In the genomic region with DNA sequence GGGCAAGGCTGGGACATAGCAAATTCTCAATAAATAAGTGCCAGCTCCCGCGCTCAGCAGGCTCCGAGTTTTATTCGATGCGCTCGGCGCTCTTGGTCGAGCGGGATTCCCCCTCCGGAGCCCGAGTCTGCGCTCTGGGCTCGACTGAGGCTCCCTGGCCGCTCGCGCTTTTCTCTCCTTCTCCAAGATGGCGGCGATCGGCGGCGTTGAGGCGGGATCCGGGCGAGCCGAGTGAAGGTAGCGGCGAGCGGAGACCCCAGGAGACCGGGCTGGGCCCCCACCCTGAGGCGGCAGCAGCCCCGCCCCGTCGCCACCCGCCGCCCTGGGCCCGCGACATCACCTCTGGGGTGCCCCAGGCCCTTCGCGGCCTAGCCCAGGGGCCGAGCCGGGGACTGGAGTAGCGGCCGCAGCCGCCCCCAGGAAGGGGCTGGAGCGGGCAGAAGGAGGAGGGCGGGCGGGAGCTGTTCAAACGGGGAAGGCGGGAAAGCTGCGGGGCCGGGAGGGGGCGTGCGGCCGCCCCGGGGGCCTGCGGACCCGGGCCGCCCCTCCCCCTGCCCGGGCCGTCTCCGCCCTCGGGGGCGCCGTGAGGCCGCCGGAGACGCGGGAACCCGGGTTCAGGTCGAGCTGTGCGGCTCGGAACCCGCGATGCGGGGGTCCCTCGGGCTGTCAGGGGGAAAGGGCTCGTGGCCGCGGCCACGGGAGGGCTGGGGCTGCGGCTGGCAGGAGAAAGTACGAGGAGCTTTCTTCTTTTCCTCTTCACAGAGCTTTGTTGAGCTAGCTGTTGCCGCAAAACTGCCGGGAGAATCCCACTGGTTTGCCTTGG, we compare ENCODE assay signal across 1 cellular context.
A peak's percentile ranks its signal among the peaks of the same experiment; 100 is the strongest.
TF ChIP-seq lines count a peak whose summit lies in the region.

A gene with protein sequence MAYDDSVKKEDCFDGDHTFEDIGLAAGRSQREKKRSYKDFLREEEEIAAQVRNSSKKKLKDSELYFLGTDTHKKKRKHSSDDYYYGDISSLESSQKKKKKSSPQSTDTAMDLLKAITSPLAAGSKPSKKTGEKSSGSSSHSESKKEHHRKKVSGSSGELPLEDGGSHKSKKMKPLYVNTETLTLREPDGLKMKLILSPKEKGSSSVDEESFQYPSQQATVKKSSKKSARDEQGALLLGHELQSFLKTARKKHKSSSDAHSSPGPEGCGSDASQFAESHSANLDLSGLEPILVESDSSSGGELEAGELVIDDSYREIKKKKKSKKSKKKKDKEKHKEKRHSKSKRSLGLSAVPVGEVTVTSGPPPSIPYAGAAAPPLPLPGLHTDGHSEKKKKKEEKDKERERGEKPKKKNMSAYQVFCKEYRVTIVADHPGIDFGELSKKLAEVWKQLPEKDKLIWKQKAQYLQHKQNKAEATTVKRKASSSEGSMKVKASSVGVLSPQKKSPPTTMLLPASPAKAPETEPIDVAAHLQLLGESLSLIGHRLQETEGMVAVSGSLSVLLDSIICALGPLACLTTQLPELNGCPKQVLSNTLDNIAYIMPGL (plus strand): TSS at position 173 of the 823 bp plus-strand sequence. CDS start 4,898 bp downstream, outside the sequence.

TF ChIP-seq in HepG2, 621 proteins besides CTCF, POLR2A, EP300 and RAD21 (continued from another document and continues in another):
- TF ChIP-seq ZNF782 (CRISPR knock-in tag; IDR thresholded peaks at IDR 0.05; ENCODE audit: borderline replicate concordance) (0 out of 2 replicates have a peak, but pooled peaks have one; percentile 26), NKX3-1 (CRISPR knock-in tag; IDR thresholded peaks at IDR 0.05) (peak; percentile 81), ZNF20 (CRISPR knock-in tag; IDR thresholded peaks at IDR 0.05) (no peak), ZNF530 (CRISPR knock-in tag; IDR thresholded peaks at IDR 0.05; ENCODE audit: low read depth) (no peak), NCOA2 (CRISPR knock-in tag; IDR thresholded peaks at IDR 0.05) (peak; percentile 33; the same call in 1 of the 2 replicates), GABPB1 (CRISPR knock-in tag; IDR thresholded peaks at IDR 0.05) (peak; percentile 85), ZNF138 (CRISPR knock-in tag; IDR thresholded peaks at IDR 0.05; ENCODE audit: low read depth) (no peak), ZNF264 (CRISPR knock-in tag; IDR thresholded peaks at IDR 0.05) (peak; percentile 65), NFIC (IDR thresholded peaks at IDR 0.05; ENCODE audit: low read length) (0 out of 2 replicates have a peak, but pooled peaks have one; percentile 25), ZNF773 (CRISPR knock-in tag; IDR thresholded peaks at IDR 0.05; ENCODE audit: borderline replicate concordance) (peak; percentile 47; the same call in 1 of the 2 replicates), TBX2 (CRISPR knock-in tag; IDR thresholded peaks at IDR 0.05; ENCODE audit: borderline replicate concordance) (peak; percentile 64; the same call in 1 of the 2 replicates), NFKB2 (CRISPR knock-in tag; IDR thresholded peaks at IDR 0.05; ENCODE audit: borderline replicate concordance) (peak; percentile 78; the same call in 1 of the 2 replicates), PITX1 (CRISPR knock-in tag; IDR thresholded peaks at IDR 0.05) (peak; percentile 57; the same call in 1 of the 2 replicates), ZNF367 (CRISPR knock-in tag; IDR thresholded peaks at IDR 0.05; ENCODE audit: borderline replicate concordance) (peak; percentile 6; the same call in 1 of the 2 replicates), RXRB (CRISPR knock-in tag; IDR thresholded peaks at IDR 0.05; ENCODE audit: borderline replicate concordance) (peak; percentile 39), ZNF460 (CRISPR knock-in tag; IDR thresholded peaks at IDR 0.05; ENCODE audit: borderline replicate concordance) (no peak), ZNF550 (CRISPR knock-in tag; IDR thresholded peaks at IDR 0.05; ENCODE audit: borderline replicate concordance) (0 out of 2 replicates have a peak, but pooled peaks have one; percentile 31), MTA1 (CRISPR knock-in tag; IDR thresholded peaks at IDR 0.05; ENCODE audit: borderline replicate concordance) (peak; percentile 38; the same call in 1 of the 2 replicates), NCOR1 (IDR thresholded peaks at IDR 0.05; ENCODE audit: borderline replicate concordance, low read length) (no peak), FOXK2 (IDR thresholded peaks at IDR 0.05) (no peak), ZNF619 (CRISPR knock-in tag; IDR thresholded peaks at IDR 0.05) (no peak), ZNF850 (CRISPR knock-in tag; conservative IDR thresholded peaks at IDR 0.05) (no peak), GTF2F1 (IDR thresholded peaks at IDR 0.05; ENCODE audit: low read length) (no peak), ZNF772 (CRISPR knock-in tag; IDR thresholded peaks at IDR 0.05) (no peak; the same call in 1 of the 2 replicates), HOXD1 (CRISPR knock-in tag; IDR thresholded peaks at IDR 0.05) (peak; percentile 80; the same call in 1 of the 2 replicates), ZNF841 (CRISPR knock-in tag; IDR thresholded peaks at IDR 0.05; ENCODE audit: borderline replicate concordance) (no peak; the same call in 1 of the 2 replicates), TBP (CRISPR knock-in tag; IDR thresholded peaks at IDR 0.05) (no peak), NFE2L2 (IDR thresholded peaks at IDR 0.05; ENCODE audit: low read length) (no peak), MTF1 (CRISPR knock-in tag; IDR thresholded peaks at IDR 0.05) (peak; percentile 83), HOXA9 (CRISPR knock-in tag; IDR thresholded peaks at IDR 0.05; ENCODE audit: borderline replicate concordance) (peak; percentile 67; the same call in 1 of the 2 replicates), TSC22D2 (CRISPR knock-in tag; IDR thresholded peaks at IDR 0.05; ENCODE audit: borderline replicate concordance) (peak; percentile 82; the same call in 1 of the 2 replicates), KDM5A (IDR thresholded peaks at IDR 0.05; ENCODE audit: borderline replicate concordance, low read length) (no peak; the same call in none of the 2 replicates), ARID2 (CRISPR knock-in tag; IDR thresholded peaks at IDR 0.05; ENCODE audit: borderline replicate concordance) (no peak)
- TF ChIP-seq, protein P1, sequence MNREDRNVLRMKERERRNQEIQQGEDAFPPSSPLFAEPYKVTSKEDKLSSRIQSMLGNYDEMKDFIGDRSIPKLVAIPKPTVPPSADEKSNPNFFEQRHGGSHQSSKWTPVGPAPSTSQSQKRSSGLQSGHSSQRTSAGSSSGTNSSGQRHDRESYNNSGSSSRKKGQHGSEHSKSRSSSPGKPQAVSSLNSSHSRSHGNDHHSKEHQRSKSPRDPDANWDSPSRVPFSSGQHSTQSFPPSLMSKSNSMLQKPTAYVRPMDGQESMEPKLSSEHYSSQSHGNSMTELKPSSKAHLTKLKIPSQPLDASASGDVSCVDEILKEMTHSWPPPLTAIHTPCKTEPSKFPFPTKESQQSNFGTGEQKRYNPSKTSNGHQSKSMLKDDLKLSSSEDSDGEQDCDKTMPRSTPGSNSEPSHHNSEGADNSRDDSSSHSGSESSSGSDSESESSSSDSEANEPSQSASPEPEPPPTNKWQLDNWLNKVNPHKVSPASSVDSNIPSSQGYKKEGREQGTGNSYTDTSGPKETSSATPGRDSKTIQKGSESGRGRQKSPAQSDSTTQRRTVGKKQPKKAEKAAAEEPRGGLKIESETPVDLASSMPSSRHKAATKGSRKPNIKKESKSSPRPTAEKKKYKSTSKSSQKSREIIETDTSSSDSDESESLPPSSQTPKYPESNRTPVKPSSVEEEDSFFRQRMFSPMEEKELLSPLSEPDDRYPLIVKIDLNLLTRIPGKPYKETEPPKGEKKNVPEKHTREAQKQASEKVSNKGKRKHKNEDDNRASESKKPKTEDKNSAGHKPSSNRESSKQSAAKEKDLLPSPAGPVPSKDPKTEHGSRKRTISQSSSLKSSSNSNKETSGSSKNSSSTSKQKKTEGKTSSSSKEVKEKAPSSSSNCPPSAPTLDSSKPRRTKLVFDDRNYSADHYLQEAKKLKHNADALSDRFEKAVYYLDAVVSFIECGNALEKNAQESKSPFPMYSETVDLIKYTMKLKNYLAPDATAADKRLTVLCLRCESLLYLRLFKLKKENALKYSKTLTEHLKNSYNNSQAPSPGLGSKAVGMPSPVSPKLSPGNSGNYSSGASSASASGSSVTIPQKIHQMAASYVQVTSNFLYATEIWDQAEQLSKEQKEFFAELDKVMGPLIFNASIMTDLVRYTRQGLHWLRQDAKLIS (CRISPR knock-in tag; IDR thresholded peaks at IDR 0.05): no peak; the same call in 1 of the 2 replicates
- TF ChIP-seq, protein P2, sequence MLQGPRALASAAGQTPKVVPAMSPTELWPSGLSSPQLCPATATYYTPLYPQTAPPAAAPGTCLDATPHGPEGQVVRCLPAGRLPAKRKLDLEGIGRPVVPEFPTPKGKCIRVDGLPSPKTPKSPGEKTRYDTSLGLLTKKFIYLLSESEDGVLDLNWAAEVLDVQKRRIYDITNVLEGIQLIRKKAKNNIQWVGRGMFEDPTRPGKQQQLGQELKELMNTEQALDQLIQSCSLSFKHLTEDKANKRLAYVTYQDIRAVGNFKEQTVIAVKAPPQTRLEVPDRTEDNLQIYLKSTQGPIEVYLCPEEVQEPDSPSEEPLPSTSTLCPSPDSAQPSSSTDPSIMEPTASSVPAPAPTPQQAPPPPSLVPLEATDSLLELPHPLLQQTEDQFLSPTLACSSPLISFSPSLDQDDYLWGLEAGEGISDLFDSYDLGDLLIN (CRISPR knock-in tag; IDR thresholded peaks at IDR 0.05; ENCODE audit: borderline replicate concordance): peak; percentile 63; the same call in 1 of the 2 replicates
- TF ChIP-seq, protein P3, sequence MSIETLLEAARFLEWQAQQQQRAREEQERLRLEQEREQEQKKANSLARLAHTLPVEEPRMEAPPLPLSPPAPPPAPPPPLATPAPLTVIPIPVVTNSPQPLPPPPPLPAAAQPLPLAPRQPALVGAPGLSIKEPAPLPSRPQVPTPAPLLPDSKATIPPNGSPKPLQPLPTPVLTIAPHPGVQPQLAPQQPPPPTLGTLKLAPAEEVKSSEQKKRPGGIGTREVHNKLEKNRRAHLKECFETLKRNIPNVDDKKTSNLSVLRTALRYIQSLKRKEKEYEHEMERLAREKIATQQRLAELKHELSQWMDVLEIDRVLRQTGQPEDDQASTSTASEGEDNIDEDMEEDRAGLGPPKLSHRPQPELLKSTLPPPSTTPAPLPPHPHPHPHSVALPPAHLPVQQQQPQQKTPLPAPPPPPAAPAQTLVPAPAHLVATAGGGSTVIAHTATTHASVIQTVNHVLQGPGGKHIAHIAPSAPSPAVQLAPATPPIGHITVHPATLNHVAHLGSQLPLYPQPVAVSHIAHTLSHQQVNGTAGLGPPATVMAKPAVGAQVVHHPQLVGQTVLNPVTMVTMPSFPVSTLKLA (IDR thresholded peaks at IDR 0.05): no peak
- TF ChIP-seq, protein P4, sequence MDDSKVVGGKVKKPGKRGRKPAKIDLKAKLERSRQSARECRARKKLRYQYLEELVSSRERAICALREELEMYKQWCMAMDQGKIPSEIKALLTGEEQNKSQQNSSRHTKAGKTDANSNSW (CRISPR knock-in tag; IDR thresholded peaks at IDR 0.05; ENCODE audit: borderline replicate concordance): no peak
- TF ChIP-seq, protein P5, sequence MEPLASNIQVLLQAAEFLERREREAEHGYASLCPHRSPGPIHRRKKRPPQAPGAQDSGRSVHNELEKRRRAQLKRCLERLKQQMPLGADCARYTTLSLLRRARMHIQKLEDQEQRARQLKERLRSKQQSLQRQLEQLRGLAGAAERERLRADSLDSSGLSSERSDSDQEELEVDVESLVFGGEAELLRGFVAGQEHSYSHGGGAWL (CRISPR knock-in tag; IDR thresholded peaks at IDR 0.05): peak; percentile 94
- TF ChIP-seq, protein P6, sequence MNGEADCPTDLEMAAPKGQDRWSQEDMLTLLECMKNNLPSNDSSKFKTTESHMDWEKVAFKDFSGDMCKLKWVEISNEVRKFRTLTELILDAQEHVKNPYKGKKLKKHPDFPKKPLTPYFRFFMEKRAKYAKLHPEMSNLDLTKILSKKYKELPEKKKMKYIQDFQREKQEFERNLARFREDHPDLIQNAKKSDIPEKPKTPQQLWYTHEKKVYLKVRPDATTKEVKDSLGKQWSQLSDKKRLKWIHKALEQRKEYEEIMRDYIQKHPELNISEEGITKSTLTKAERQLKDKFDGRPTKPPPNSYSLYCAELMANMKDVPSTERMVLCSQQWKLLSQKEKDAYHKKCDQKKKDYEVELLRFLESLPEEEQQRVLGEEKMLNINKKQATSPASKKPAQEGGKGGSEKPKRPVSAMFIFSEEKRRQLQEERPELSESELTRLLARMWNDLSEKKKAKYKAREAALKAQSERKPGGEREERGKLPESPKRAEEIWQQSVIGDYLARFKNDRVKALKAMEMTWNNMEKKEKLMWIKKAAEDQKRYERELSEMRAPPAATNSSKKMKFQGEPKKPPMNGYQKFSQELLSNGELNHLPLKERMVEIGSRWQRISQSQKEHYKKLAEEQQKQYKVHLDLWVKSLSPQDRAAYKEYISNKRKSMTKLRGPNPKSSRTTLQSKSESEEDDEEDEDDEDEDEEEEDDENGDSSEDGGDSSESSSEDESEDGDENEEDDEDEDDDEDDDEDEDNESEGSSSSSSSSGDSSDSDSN (CRISPR knock-in tag; IDR thresholded peaks at IDR 0.05): peak; percentile 100
- TF ChIP-seq, protein P7, sequence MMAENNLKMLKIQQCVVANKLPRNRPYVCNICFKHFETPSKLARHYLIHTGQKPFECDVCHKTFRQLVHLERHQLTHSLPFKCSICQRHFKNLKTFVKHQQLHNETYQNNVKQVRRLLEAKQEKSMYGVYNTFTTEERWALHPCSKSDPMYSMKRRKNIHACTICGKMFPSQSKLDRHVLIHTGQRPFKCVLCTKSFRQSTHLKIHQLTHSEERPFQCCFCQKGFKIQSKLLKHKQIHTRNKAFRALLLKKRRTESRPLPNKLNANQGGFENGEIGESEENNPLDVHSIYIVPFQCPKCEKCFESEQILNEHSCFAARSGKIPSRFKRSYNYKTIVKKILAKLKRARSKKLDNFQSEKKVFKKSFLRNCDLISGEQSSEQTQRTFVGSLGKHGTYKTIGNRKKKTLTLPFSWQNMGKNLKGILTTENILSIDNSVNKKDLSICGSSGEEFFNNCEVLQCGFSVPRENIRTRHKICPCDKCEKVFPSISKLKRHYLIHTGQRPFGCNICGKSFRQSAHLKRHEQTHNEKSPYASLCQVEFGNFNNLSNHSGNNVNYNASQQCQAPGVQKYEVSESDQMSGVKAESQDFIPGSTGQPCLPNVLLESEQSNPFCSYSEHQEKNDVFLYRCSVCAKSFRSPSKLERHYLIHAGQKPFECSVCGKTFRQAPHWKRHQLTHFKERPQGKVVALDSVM (CRISPR knock-in tag; IDR thresholded peaks at IDR 0.05): peak; percentile 54; the same call in 1 of the 2 replicates
- TF ChIP-seq, protein P8, sequence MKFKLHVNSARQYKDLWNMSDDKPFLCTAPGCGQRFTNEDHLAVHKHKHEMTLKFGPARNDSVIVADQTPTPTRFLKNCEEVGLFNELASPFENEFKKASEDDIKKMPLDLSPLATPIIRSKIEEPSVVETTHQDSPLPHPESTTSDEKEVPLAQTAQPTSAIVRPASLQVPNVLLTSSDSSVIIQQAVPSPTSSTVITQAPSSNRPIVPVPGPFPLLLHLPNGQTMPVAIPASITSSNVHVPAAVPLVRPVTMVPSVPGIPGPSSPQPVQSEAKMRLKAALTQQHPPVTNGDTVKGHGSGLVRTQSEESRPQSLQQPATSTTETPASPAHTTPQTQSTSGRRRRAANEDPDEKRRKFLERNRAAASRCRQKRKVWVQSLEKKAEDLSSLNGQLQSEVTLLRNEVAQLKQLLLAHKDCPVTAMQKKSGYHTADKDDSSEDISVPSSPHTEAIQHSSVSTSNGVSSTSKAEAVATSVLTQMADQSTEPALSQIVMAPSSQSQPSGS (CRISPR knock-in tag; IDR thresholded peaks at IDR 0.05): peak; percentile 48; the same call in 1 of the 2 replicates
- TF ChIP-seq, protein P9, sequence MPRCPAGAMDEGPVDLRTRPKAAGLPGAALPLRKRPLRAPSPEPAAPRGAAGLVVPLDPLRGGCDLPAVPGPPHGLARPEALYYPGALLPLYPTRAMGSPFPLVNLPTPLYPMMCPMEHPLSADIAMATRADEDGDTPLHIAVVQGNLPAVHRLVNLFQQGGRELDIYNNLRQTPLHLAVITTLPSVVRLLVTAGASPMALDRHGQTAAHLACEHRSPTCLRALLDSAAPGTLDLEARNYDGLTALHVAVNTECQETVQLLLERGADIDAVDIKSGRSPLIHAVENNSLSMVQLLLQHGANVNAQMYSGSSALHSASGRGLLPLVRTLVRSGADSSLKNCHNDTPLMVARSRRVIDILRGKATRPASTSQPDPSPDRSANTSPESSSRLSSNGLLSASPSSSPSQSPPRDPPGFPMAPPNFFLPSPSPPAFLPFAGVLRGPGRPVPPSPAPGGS (CRISPR knock-in tag; IDR thresholded peaks at IDR 0.05): peak; percentile 96
